11 cellular contexts compared by ENCODE assay signal in genomic region chr10:97407952-97408248, GRCh38. TPM values are rescaled to one million over a fixed set of nuclear protein-coding genes. Genes with fewer than 3 reads are reported as not detected.
A peak's percentile ranks its signal among the peaks of the same experiment; 100 is the strongest.
DNase-seq lines count a peak whose midpoint lies in the region; ATAC-seq and TF ChIP-seq lines count a peak whose summit lies in the region.
"Had no signal": no experiment of that assay in that cellular context is flagged by ENCODE, and none has a peak within 500 bp of the region (broad histone marks: within the 10 kb centered on the region; RNA-seq: fewer than 3 reads in every experiment).

No MANE protein-coding gene starts in this region.

- H3K27ac ChIP-seq in RWPE2 (ENCODE audit: poor library complexity, severe bottlenecking) (peak overlapping the region; percentile 46), vagina (peak overlapping the region; percentile 53)
- H3K27ac ChIP-seq: neural progenitor cell, WERI-Rb-1 had no signal

- H3K4me3 Mint-ChIP-seq in activated naive CD8-positive, alpha-beta T cell treated with anti-CD3 and anti-CD28 coated beads, Interleukin-2, amount 10 ng/mL, durations not matched to agents 7 days and 5 days, result no peak overlapping the region
- H3K4me3 Mint-ChIP-seq in activated naive CD8-positive, alpha-beta T cell treated with anti-CD3 and anti-CD28 coated beads, Interleukin-2, amount 50 U/mL, for 24 hours, result no peak overlapping the region
- H3K4me3 Mint-ChIP-seq in immature natural killer cell, result peak overlapping the region in 4 of 5 donors; percentile 29 to 76 (median 56)

- H3K4me1 Mint-ChIP-seq in activated naive CD8-positive, alpha-beta T cell treated with anti-CD3 and anti-CD28 coated beads, Interleukin-2, amount 10 ng/mL, durations not matched to agents 7 days and 5 days, result peaks cover 14% of the 10 kb centered on the region
- H3K4me1 Mint-ChIP-seq in activated naive CD8-positive, alpha-beta T cell treated with anti-CD3 and anti-CD28 coated beads, Interleukin-2, amount 50 U/mL, for 24 hours, result peaks cover 19% of the 10 kb centered on the region
- peaks cover 17 to 22% of the 10 kb centered on the region in 2 donors for H3K4me1 Mint-ChIP-seq in immature natural killer cell

- no peaks in the 10 kb centered on the region for H3K9me3 Mint-ChIP-seq in activated naive CD8-positive, alpha-beta T cell treated with anti-CD3 and anti-CD28 coated beads, Interleukin-2, amount 10 ng/mL, durations not matched to agents 7 days and 5 days
- H3K9me3 Mint-ChIP-seq in activated naive CD8-positive, alpha-beta T cell treated with anti-CD3 and anti-CD28 coated beads, Interleukin-2, amount 50 U/mL, for 24 hours, result no peaks in the 10 kb centered on the region
- H3K9me3 Mint-ChIP-seq in immature natural killer cell, result no peaks in the 10 kb centered on the region
- H3K9me3 Mint-ChIP-seq: neural progenitor cell, T-cell had no signal

- H3K36me3 ChIP-seq in RWPE2 (ENCODE audit: low read depth) (no peaks in the 10 kb centered on the region), vagina (no peaks in the 10 kb centered on the region), mucosa of descending colon (ENCODE audit: low read depth) (no peaks in the 10 kb centered on the region)
- H3K36me3 ChIP-seq: neural progenitor cell, WERI-Rb-1 had no signal

- ATAC-seq in activated naive CD8-positive, alpha-beta T cell treated with anti-CD3 and anti-CD28 coated beads, Interleukin-2, amount 10 ng/mL, durations not matched to agents 7 days and 5 days (ENCODE audit: low read depth), result no peak
- ATAC-seq in activated naive CD8-positive, alpha-beta T cell treated with anti-CD3 and anti-CD28 coated beads, Interleukin-2, amount 50 U/mL, for 24 hours, result no peak
- no peak for ATAC-seq in RWPE2 (ENCODE audit: low read depth)
- ATAC-seq in mucosa of descending colon, result no peak
- ATAC-seq in GM18868 (IDR thresholded peaks at IDR 0.05; ENCODE audit: unreplicated experiment), result no peak

- H3K27me3 ChIP-seq in RWPE2 (ENCODE audit: insufficient read depth, poor library complexity, severe bottlenecking) (no peaks in the 10 kb centered on the region), vagina (no peaks in the 10 kb centered on the region)
- H3K27me3 ChIP-seq: neural progenitor cell had no signal

- TF ChIP-seq POLR2A in vagina (IDR thresholded peaks at IDR 0.05), result no peak

- no peak for DNase-seq in activated naive CD8-positive, alpha-beta T cell treated with anti-CD3 and anti-CD28 coated beads, Interleukin-2, amount 10 ng/mL, durations not matched to agents 7 days and 5 days
- DNase-seq in activated naive CD8-positive, alpha-beta T cell treated with anti-CD3 and anti-CD28 coated beads, Interleukin-2, amount 50 U/mL, for 24 hours, result no peak
- DNase-seq in RWPE2 (ENCODE audit: low spot score), result no peak
- DNase-seq in immature natural killer cell, result no peak
- no peak for DNase-seq in vagina (ENCODE audit: extremely low spot score in 2 of 2)
- no peak for DNase-seq in mucosa of descending colon
- no peak for DNase-seq in posterior cingulate gyrus

- H3K4me1 ChIP-seq in RWPE2 (ENCODE audit: insufficient read depth, poor library complexity, severe bottlenecking) (peaks cover 34% of the 10 kb centered on the region), vagina (peaks cover 23% of the 10 kb centered on the region), mucosa of descending colon (ENCODE audit: low read depth) (peaks cover 18% of the 10 kb centered on the region)
- H3K4me1 ChIP-seq: neural progenitor cell had no signal

- peak overlapping the region; percentile 75 for H3K27ac Mint-ChIP-seq in activated naive CD8-positive, alpha-beta T cell treated with anti-CD3 and anti-CD28 coated beads, Interleukin-2, amount 10 ng/mL, durations not matched to agents 7 days and 5 days
- H3K27ac Mint-ChIP-seq in activated naive CD8-positive, alpha-beta T cell treated with anti-CD3 and anti-CD28 coated beads, Interleukin-2, amount 50 U/mL, for 24 hours, result no peak overlapping the region
- H3K27ac Mint-ChIP-seq in immature natural killer cell, result peak overlapping the region; percentile 62 to 88 (median 82)
- H3K27ac Mint-ChIP-seq: neural progenitor cell had no signal

- H3K36me3 Mint-ChIP-seq in activated naive CD8-positive, alpha-beta T cell treated with anti-CD3 and anti-CD28 coated beads, Interleukin-2, amount 10 ng/mL, durations not matched to agents 7 days and 5 days, result no peaks in the 10 kb centered on the region
- no peaks in the 10 kb centered on the region for H3K36me3 Mint-ChIP-seq in activated naive CD8-positive, alpha-beta T cell treated with anti-CD3 and anti-CD28 coated beads, Interleukin-2, amount 50 U/mL, for 24 hours (ENCODE audit: low read depth)
- no peaks in the 10 kb centered on the region for H3K36me3 Mint-ChIP-seq in immature natural killer cell
- H3K36me3 Mint-ChIP-seq: neural progenitor cell, T-cell had no signal

- no peaks in the 10 kb centered on the region for H3K27me3 Mint-ChIP-seq in activated naive CD8-positive, alpha-beta T cell treated with anti-CD3 and anti-CD28 coated beads, Interleukin-2, amount 10 ng/mL, durations not matched to agents 7 days and 5 days
- no peaks in the 10 kb centered on the region for H3K27me3 Mint-ChIP-seq in activated naive CD8-positive, alpha-beta T cell treated with anti-CD3 and anti-CD28 coated beads, Interleukin-2, amount 50 U/mL, for 24 hours
- H3K27me3 Mint-ChIP-seq in immature natural killer cell (ENCODE audit: low read depth in 3 of 3), result peaks cover 0 to under 1% (median 0%) of the 10 kb centered on the region in 3 donors
- H3K27me3 Mint-ChIP-seq: T-cell had no signal

- H3K9me3 ChIP-seq in RWPE2 (ENCODE audit: severe bottlenecking), result no peaks in the 10 kb centered on the region
- no peaks in the 10 kb centered on the region for H3K9me3 ChIP-seq in vagina
- no peaks in the 10 kb centered on the region for H3K9me3 ChIP-seq in mucosa of descending colon

- POLR2A ChIA-PET in activated naive CD8-positive, alpha-beta T cell treated with anti-CD3 and anti-CD28 coated beads, Interleukin-2, amount 10 ng/mL, durations not matched to agents 7 days and 5 days (lab: Charles Lee), result interaction anchor here (1.2 to 1.3 kb wide), 2 partner anchors 16 to 20 kb away, joined by 3 read pairs; no protein-coding TSS in a partner anchor

- TF ChIP-seq CTCF in RWPE2 (IDR thresholded peaks at IDR 0.05; ENCODE audit: poor library complexity, severe bottlenecking), result no peak
- TF ChIP-seq CTCF in vagina (IDR thresholded peaks at IDR 0.05), result no peak
- no peak for TF ChIP-seq CTCF in mucosa of descending colon (IDR thresholded peaks at IDR 0.05)

- intact Hi-C loops in vagina (cut with DNase I) (no loop called here), mucosa of descending colon (cut with DNase I, micrococcal nuclease) (no loop called here), posterior cingulate gyrus (cut with DNase I) (no loop called here)

- no peak overlapping the region for H3K4me3 ChIP-seq in RWPE2 (ENCODE audit: severe bottlenecking)
- H3K4me3 ChIP-seq in vagina, result no peak overlapping the region
- H3K4me3 ChIP-seq in mucosa of descending colon, result no peak overlapping the region

RNA-seq across cellular contexts. Expression of gene RRP12, which starts 6.8 kb away (rescaled TPM):
- total RNA-seq in activated naive CD8-positive, alpha-beta T cell treated with anti-CD3 and anti-CD28 coated beads, Interleukin-2, amount 10 ng/mL, durations not matched to agents 7 days and 5 days, result 10 to 100 TPM; 20.5 to 23.8 TPM
- 1 to 10 TPM; 4.6 to 8.5 (median 7.0) TPM for polyA plus RNA-seq in immature natural killer cell
- total RNA-seq in vagina (32.7 TPM), mucosa of descending colon (10 to 100 TPM; 14.6 to 19.4 (median 16.9) TPM)

RNA-seq across cellular contexts. Expression of gene PGAM1, which starts 18.1 kb away (rescaled TPM):
- total RNA-seq in activated naive CD8-positive, alpha-beta T cell treated with anti-CD3 and anti-CD28 coated beads, Interleukin-2, amount 10 ng/mL, durations not matched to agents 7 days and 5 days, result 100 to 1,000 TPM; 288 to 298 TPM
- polyA plus RNA-seq in immature natural killer cell, result 100 to 1,000 TPM; 315 to 415 (median 316) TPM
- 224 TPM for total RNA-seq in vagina
- total RNA-seq in mucosa of descending colon, result 100 to 1,000 TPM; 173 to 244 (median 186) TPM

RNA-seq across cellular contexts. Expression of gene EXOSC1, which starts 37.9 kb away (rescaled TPM):
- total RNA-seq in activated naive CD8-positive, alpha-beta T cell treated with anti-CD3 and anti-CD28 coated beads, Interleukin-2, amount 10 ng/mL, durations not matched to agents 7 days and 5 days, result 10 to 100 TPM; 46.5 to 47.9 TPM
- 10 to 100 TPM; 60.3 to 96.0 (median 66.8) TPM for polyA plus RNA-seq in immature natural killer cell
- total RNA-seq in vagina (37.6 TPM), mucosa of descending colon (10 to 100 TPM; 20.7 to 30.9 (median 21.3) TPM)

RNA-seq across cellular contexts. Expression of gene ZDHHC16, which starts 38.1 kb away (rescaled TPM):
- 10 to 100 TPM; 23.3 to 29.6 TPM for total RNA-seq in activated naive CD8-positive, alpha-beta T cell treated with anti-CD3 and anti-CD28 coated beads, Interleukin-2, amount 10 ng/mL, durations not matched to agents 7 days and 5 days
- 10 to 100 TPM; 19.9 to 38.5 (median 27.1) TPM for polyA plus RNA-seq in immature natural killer cell
- total RNA-seq in vagina (27.3 TPM), mucosa of descending colon (10 to 100 TPM; 28.8 to 37.0 (median 29.5) TPM)

Comparison
In these comparisons a context has a peak if more than half of its experiments do, and no peak if none do; other contexts are left out.
1. H3K4me3 Mint-ChIP-seq: peak in immature natural killer cell (4 of 5); none in activated naive CD8-positive, alpha-beta T cell treated with anti-CD3 and anti-CD28 coated beads, Interleukin-2, amount 10 ng/mL, durations not matched to agents 7 days and 5 days (single experiment) and activated naive CD8-positive, alpha-beta T cell treated with anti-CD3 and anti-CD28 coated beads, Interleukin-2, amount 50 U/mL, for 24 hours (single experiment).